Comparison of ENCODE assay signal across 8 cellular contexts in the genomic region with DNA sequence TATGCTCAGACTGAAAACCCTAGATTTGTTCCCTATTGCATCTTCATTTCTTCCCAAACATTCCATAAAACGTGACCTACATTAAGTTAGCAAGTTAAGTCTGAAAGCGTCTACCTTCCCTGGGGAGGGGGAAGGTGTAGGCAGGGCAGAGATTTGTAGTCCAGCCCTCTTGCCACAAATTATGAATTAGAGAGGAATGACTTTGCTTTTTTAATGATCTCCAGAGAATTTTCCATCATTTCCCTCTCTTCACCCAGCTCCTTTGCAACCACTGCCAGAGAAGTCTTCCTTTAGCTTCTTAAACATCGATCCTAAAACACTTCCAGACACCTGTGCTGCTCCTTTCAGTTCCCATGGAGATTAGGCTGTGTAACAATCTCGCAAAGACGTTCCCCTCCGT. TPM values are rescaled to one million over a fixed set of nuclear protein-coding genes. Genes with fewer than 3 reads are reported as not detected.
DNase-seq lines count a peak whose midpoint lies in the region; ATAC-seq and TF ChIP-seq lines count a peak whose summit lies in the region.

No MANE protein-coding gene starts in this region.

- POLR2A ChIA-PET in CD8-positive, alpha-beta memory T cell (lab: Charles Lee), result interaction anchor here (0.6 kb wide), 1 partner anchor 26 kb away, joined by 7 read pairs; no protein-coding TSS in a partner anchor

- H3K27ac ChIP-seq in CD8-positive, alpha-beta memory T cell (ENCODE audit: low read depth, low read length), result no peak overlapping the region
- H3K27ac ChIP-seq in neutrophil, result no peak overlapping the region

- DNase-seq in CD8-positive, alpha-beta memory T cell, result no peak
- DNase-seq in NT2/D1 (ENCODE audit: low read depth, low spot score) (no peak), anterior cingulate cortex (lab: John Stamatoyannopoulos, UW) (no peak), EL (no peak), NCI-H1092 treated with DMSO at 0.1 percent for 48 hours (lab: John Stamatoyannopoulos, UW) (no peak)

- H3K9me3 Mint-ChIP-seq in CD8-positive, alpha-beta memory T cell, result no peaks in the 10 kb centered on the region

- peak overlapping the region; percentile 96 for H3K4me3 ChIP-seq in CD8-positive, alpha-beta memory T cell (ENCODE audit: low read length)
- H3K4me3 ChIP-seq in NT2/D1 (ENCODE audit: insufficient read length, low read depth), result peak overlapping the region; percentile 94
- H3K4me3 ChIP-seq in endocrine pancreas (ENCODE audit: control insufficient read depth, insufficient read depth, low read length), result peak overlapping the region; percentile 83
- H3K4me3 ChIP-seq in neutrophil (ENCODE audit: low read depth in 1 of 2, low read length in 1 of 2), result peak overlapping the region; percentile 92 to 96

- H3K27me3 Mint-ChIP-seq in CD8-positive, alpha-beta memory T cell, result no peaks in the 10 kb centered on the region

- peaks cover 51 to 61% (median 57%) of the 10 kb centered on the region in 3 donors for H3K4me1 Mint-ChIP-seq in CD8-positive, alpha-beta memory T cell

- H3K9ac ChIP-seq in NT2/D1 (ENCODE audit: insufficient read length, low read depth) (peak overlapping the region; percentile 84), endocrine pancreas (ENCODE audit: control insufficient read depth, insufficient read depth, low read length) (peak overlapping the region; percentile 50)

- H3K36me3 ChIP-seq in CD8-positive, alpha-beta memory T cell (ENCODE audit: insufficient read depth, low read length), result peaks cover 10% of the 10 kb centered on the region
- H3K36me3 ChIP-seq in NT2/D1 (ENCODE audit: insufficient read depth, insufficient read length, low read length) (peaks cover 24% of the 10 kb centered on the region), endocrine pancreas (ENCODE audit: control insufficient read depth, insufficient read depth, low read length) (no peaks in the 10 kb centered on the region), neutrophil (peaks cover 21% of the 10 kb centered on the region)

- H3K27me3 ChIP-seq in CD8-positive, alpha-beta memory T cell (ENCODE audit: insufficient read depth, low read length, poor library complexity, severe bottlenecking), result no peaks in the 10 kb centered on the region
- H3K27me3 ChIP-seq in NT2/D1 (ENCODE audit: insufficient read depth, insufficient read length) (no peaks in the 10 kb centered on the region), endocrine pancreas (ENCODE audit: control insufficient read depth, insufficient read depth, low read length) (no peaks in the 10 kb centered on the region), neutrophil (no peaks in the 10 kb centered on the region)

- no peak for TF ChIP-seq CTCF in neutrophil (IDR thresholded peaks at IDR 0.05)

- peaks cover 25% of the 10 kb centered on the region for H3K4me1 ChIP-seq in CD8-positive, alpha-beta memory T cell (ENCODE audit: insufficient read depth, low read length)
- H3K4me1 ChIP-seq in NT2/D1 (ENCODE audit: insufficient read depth, insufficient read length) (peaks cover 3% of the 10 kb centered on the region), endocrine pancreas (ENCODE audit: control insufficient read depth, insufficient read depth, low read length) (peaks cover 5% of the 10 kb centered on the region), neutrophil (ENCODE audit: control insufficient read depth in 1 of 2, insufficient read depth in 1 of 2, low read depth in 1 of 2, low read length in 1 of 2) (peaks cover 18 to 23% of the 10 kb centered on the region in 2 experiments)

- H3K27ac Mint-ChIP-seq in CD8-positive, alpha-beta memory T cell, result peak overlapping the region; percentile 90 to 99 (median 97)

- H3K36me3 Mint-ChIP-seq in CD8-positive, alpha-beta memory T cell, result peaks cover 4 to 34% (median 8%) of the 10 kb centered on the region in 3 donors

- no peaks in the 10 kb centered on the region for H3K9me3 ChIP-seq in CD8-positive, alpha-beta memory T cell (ENCODE audit: low read length)
- no peaks in the 10 kb centered on the region for H3K9me3 ChIP-seq in NT2/D1 (ENCODE audit: insufficient read depth, low read length)
- H3K9me3 ChIP-seq in endocrine pancreas (ENCODE audit: control insufficient read depth, low read length), result no peaks in the 10 kb centered on the region
- H3K9me3 ChIP-seq in neutrophil, result no peaks in the 10 kb centered on the region

- H3K4me3 Mint-ChIP-seq in CD8-positive, alpha-beta memory T cell, result peak overlapping the region; percentile 94 to 100 (median 98)

- ATAC-seq in esophagus mucosa, result no peak

- CTCF ChIA-PET in CD8-positive, alpha-beta memory T cell (lab: Charles Lee), result no interaction called here

RNA-seq across cellular contexts. Expression of gene C2orf76, which starts 1.2 kb away (rescaled TPM):
- total RNA-seq in CD8-positive, alpha-beta memory T cell, result 10 to 100 TPM; 19.6 to 24.7 TPM
- 16.5 TPM for polyA plus RNA-seq in CD8-positive, alpha-beta memory T cell
- 8.0 TPM for total RNA-seq in esophagus mucosa

RNA-seq across cellular contexts. Expression of gene DBI, which starts 1.3 kb away (rescaled TPM):
- total RNA-seq in CD8-positive, alpha-beta memory T cell, result 100 to 1,000 TPM; 166 to 186 TPM
- polyA plus RNA-seq in CD8-positive, alpha-beta memory T cell, result 372 TPM
- 337 TPM for total RNA-seq in esophagus mucosa
